Comparison of ENCODE assay signal across 11 cellular contexts in genomic region chr2:24672589-24672988, GRCh38.
"Had no signal": no experiment of that assay in that cellular context is flagged by ENCODE, and none has a peak within 500 bp of the region (broad histone marks: within the 10 kb centered on the region; RNA-seq: fewer than 3 reads in every experiment).

No MANE protein-coding gene starts in this region.

- H3K4me3 Mint-ChIP-seq: activated T-helper 1 cell treated with anti-CD3 and anti-CD28 coated beads, Interleukin-12 subunit alpha, Interleukin-12 subunit beta, Interleukin-2, Interleukin-4 antibody, amounts not matched to agents 30 ng/mL and 10 ng/mL and 1 ng/mL, durations not matched to agents 14 hours and 24 hours and 36 hours; mesothelial cell of epicardium; neural crest cell had no signal

- H3K4me1 Mint-ChIP-seq: neural crest cell had no signal

- H3K9me3 Mint-ChIP-seq: activated T-helper 1 cell treated with anti-CD3 and anti-CD28 coated beads, Interleukin-12 subunit alpha, Interleukin-12 subunit beta, Interleukin-2, Interleukin-4 antibody, amounts not matched to agents 30 ng/mL and 10 ng/mL and 1 ng/mL, durations not matched to agents 14 hours and 24 hours and 36 hours; neural crest cell had no signal

- ATAC-seq: esophagus mucosa, right lobe of liver had no signal

- DNase-seq: activated CD4-positive, CD25-positive, alpha-beta regulatory T cell treated with anti-CD3 and anti-CD28 coated beads, Interleukin-2, amount 50 U/mL, for 72 hours; activated naive CD4-positive, alpha-beta T cell; amniotic stem cell; islet precursor cell; right lobe of liver; T-helper 9 cell; tibial artery had no signal

- H3K27ac Mint-ChIP-seq: activated T-helper 1 cell treated with anti-CD3 and anti-CD28 coated beads, Interleukin-12 subunit alpha, Interleukin-12 subunit beta, Interleukin-2, Interleukin-4 antibody, amounts not matched to agents 30 ng/mL and 10 ng/mL and 1 ng/mL, durations not matched to agents 14 hours and 24 hours and 36 hours; mesothelial cell of epicardium had no signal
